Comparison of ENCODE assay signal across 10 cellular contexts in genomic region chr10:80540644-80541143, GRCh38. TPM values are rescaled to one million over a fixed set of nuclear protein-coding genes. Genes with fewer than 3 reads are reported as not detected.
A peak's percentile ranks its signal among the peaks of the same experiment; 100 is the strongest.
DNase-seq lines count a peak whose midpoint lies in the region; ATAC-seq and TF ChIP-seq lines count a peak whose summit lies in the region.
"Had no signal": no experiment of that assay in that cellular context is flagged by ENCODE, and none has a peak within 500 bp of the region (broad histone marks: within the 10 kb centered on the region; RNA-seq: fewer than 3 reads in every experiment).

No MANE protein-coding gene starts in this region.

- H3K27me3 Mint-ChIP-seq in activated B cell treated with CpG ODN at 0.5 μM for 24 hours: no peaks in the 10 kb centered on the region
- H3K27me3 Mint-ChIP-seq in progenitor cell of endocrine pancreas: peaks cover 17% of the 10 kb centered on the region
- H3K27me3 Mint-ChIP-seq in GM23338 (ENCODE audit: insufficient read depth, low read depth, poor library complexity): peaks cover 10% of the 10 kb centered on the region
- H3K27me3 Mint-ChIP-seq in activated CD8-positive, alpha-beta T cell treated with anti-CD3 and anti-CD28 coated beads, Interleukin-2, amount 10 ng/mL, durations not matched to agents 7 days and 5 days (ENCODE audit: low read depth): peaks cover 5% of the 10 kb centered on the region

- H3K36me3 Mint-ChIP-seq in activated B cell treated with CpG ODN at 0.5 μM for 24 hours (ENCODE audit: low read depth): peaks cover 1% of the 10 kb centered on the region
- no peaks in the 10 kb centered on the region for H3K36me3 Mint-ChIP-seq in progenitor cell of endocrine pancreas (ENCODE audit: insufficient read depth)
- H3K36me3 Mint-ChIP-seq in GM23338 (ENCODE audit: low read depth): peaks cover 3% of the 10 kb centered on the region
- peaks cover 10% of the 10 kb centered on the region for H3K36me3 Mint-ChIP-seq in activated CD8-positive, alpha-beta T cell treated with anti-CD3 and anti-CD28 coated beads, Interleukin-2, amount 10 ng/mL, durations not matched to agents 7 days and 5 days (ENCODE audit: low read depth)

- no peaks in the 10 kb centered on the region for H3K9me3 ChIP-seq in subcutaneous abdominal adipose tissue (ENCODE audit: control insufficient read depth in 5 of 5, low read length in 5 of 5)
- H3K9me3 ChIP-seq: pancreas had no signal

- peaks cover 49% of the 10 kb centered on the region for H3K4me1 Mint-ChIP-seq in activated B cell treated with CpG ODN at 0.5 μM for 24 hours
- no peaks in the 10 kb centered on the region for H3K4me1 Mint-ChIP-seq in progenitor cell of endocrine pancreas (ENCODE audit: low read depth)
- H3K4me1 Mint-ChIP-seq in GM23338: no peaks in the 10 kb centered on the region; the same call in 2 of the 3 replicates
- peaks cover 42% of the 10 kb centered on the region for H3K4me1 Mint-ChIP-seq in activated CD8-positive, alpha-beta T cell treated with anti-CD3 and anti-CD28 coated beads, Interleukin-2, amount 10 ng/mL, durations not matched to agents 7 days and 5 days (ENCODE audit: low read depth)

- H3K27ac ChIP-seq in subcutaneous abdominal adipose tissue (ENCODE audit: low read depth, low read length) (peak overlapping the region; percentile 61), GM23338 (ENCODE audit: low read depth) (no peak overlapping the region)
- H3K27ac ChIP-seq: pancreas had no signal

- peaks cover 1 to 47% (median 18%) of the 10 kb centered on the region in 5 donors for H3K4me1 ChIP-seq in subcutaneous abdominal adipose tissue (ENCODE audit: control insufficient read depth in 5 of 5, insufficient read depth in 5 of 5, low read length in 5 of 5)
- no peaks in the 10 kb centered on the region for H3K4me1 ChIP-seq in GM23338 (ENCODE audit: insufficient read depth)
- H3K4me1 ChIP-seq: pancreas had no signal

- H3F3A ChIP-seq in GM23338 (replicated peaks; ENCODE audit: low read depth): no peaks in the 10 kb centered on the region

- H3K4me3 ChIP-seq in subcutaneous abdominal adipose tissue (ENCODE audit: low read depth in 1 of 5, low read length in 5 of 5) (peak overlapping the region in 2 of 5 donors; percentile 34 to 42), GM23338 (no peak overlapping the region)
- H3K4me3 ChIP-seq: pancreas had no signal

- H3K4me3 Mint-ChIP-seq in activated B cell treated with CpG ODN at 0.5 μM for 24 hours (peak overlapping the region; percentile 76), progenitor cell of endocrine pancreas (ENCODE audit: low read depth) (no peak overlapping the region), GM23338 (no peak overlapping the region)
- H3K4me3 Mint-ChIP-seq in activated CD8-positive, alpha-beta T cell treated with anti-CD3 and anti-CD28 coated beads, Interleukin-2, amount 10 ng/mL, durations not matched to agents 7 days and 5 days: no peak overlapping the region

- H3K9me3 Mint-ChIP-seq in activated B cell treated with CpG ODN at 0.5 μM for 24 hours: no peaks in the 10 kb centered on the region
- H3K9me3 Mint-ChIP-seq in progenitor cell of endocrine pancreas (ENCODE audit: low read depth): no peaks in the 10 kb centered on the region
- peaks cover 10% of the 10 kb centered on the region for H3K9me3 Mint-ChIP-seq in GM23338
- H3K9me3 Mint-ChIP-seq in activated CD8-positive, alpha-beta T cell treated with anti-CD3 and anti-CD28 coated beads, Interleukin-2, amount 10 ng/mL, durations not matched to agents 7 days and 5 days (ENCODE audit: insufficient read depth): no peaks in the 10 kb centered on the region

- intact Hi-C loops in activated B cell treated with CpG ODN at 0.5 μM for 24 hours (cut with micrococcal nuclease): loop anchor here (2.0 kb wide), 2 partner anchors 58 to 158 kb away; no protein-coding TSS in a partner anchor

- no peak overlapping the region for H3K4me2 ChIP-seq in GM23338

- CTCF ChIA-PET in activated B cell treated with CpG ODN at 0.5 μM for 24 hours (lab: Charles Lee): interaction anchor here (0.9 to 1.7 kb wide), 3 partner anchors 35 to 158 kb away, joined by 3 to 4 read pairs (median 3); no protein-coding TSS in a partner anchor
- CTCF ChIA-PET in activated CD8-positive, alpha-beta T cell treated with anti-CD3 and anti-CD28 coated beads, Interleukin-2, amount 10 ng/mL, durations not matched to agents 7 days and 5 days (lab: Charles Lee): interaction anchor here (1.4 to 1.5 kb wide), 2 partner anchors 9 to 35 kb away, joined by 6 read pairs; no protein-coding TSS in a partner anchor

- H3K27ac Mint-ChIP-seq in activated B cell treated with CpG ODN at 0.5 μM for 24 hours (peak overlapping the region; percentile 87), progenitor cell of endocrine pancreas (no peak overlapping the region), GM23338 (no peak overlapping the region)
- H3K27ac Mint-ChIP-seq in activated CD8-positive, alpha-beta T cell treated with anti-CD3 and anti-CD28 coated beads, Interleukin-2, amount 10 ng/mL, durations not matched to agents 7 days and 5 days: no peak overlapping the region

- POLR2A ChIA-PET in activated B cell treated with CpG ODN at 0.5 μM for 24 hours (lab: Charles Lee): interaction anchor here (1.3 kb wide), 1 partner anchor 41 kb away, joined by 3 read pairs; no protein-coding TSS in a partner anchor
- POLR2A ChIA-PET in activated CD8-positive, alpha-beta T cell treated with anti-CD3 and anti-CD28 coated beads, Interleukin-2, amount 10 ng/mL, durations not matched to agents 7 days and 5 days (lab: Charles Lee): no interaction called here

- H3K27me3 ChIP-seq in subcutaneous abdominal adipose tissue (ENCODE audit: control insufficient read depth in 5 of 5, insufficient read depth in 4 of 5, low read length in 5 of 5) (peaks cover 0 to 3% (median 0%) of the 10 kb centered on the region in 5 donors), GM23338 (ENCODE audit: insufficient read depth) (0 out of 2 replicates have a peak, but pooled peaks cover 3% of the 10 kb centered on the region)
- H3K27me3 ChIP-seq: pancreas had no signal

- peaks cover 3% of the 10 kb centered on the region; the same call in 1 of the 2 replicates for H3K9me2 ChIP-seq in GM23338 (ENCODE audit: insufficient read depth)

- ATAC-seq in HG02884 (IDR thresholded peaks at IDR 0.05; ENCODE audit: unreplicated experiment) (peak; percentile 64), activated B cell treated with CpG ODN at 0.5 μM for 24 hours (ENCODE audit: low read depth) (peak; percentile 27), GM23338 (no peak)
- ATAC-seq in activated CD8-positive, alpha-beta T cell treated with anti-CD3 and anti-CD28 coated beads, Interleukin-2, amount 10 ng/mL, durations not matched to agents 7 days and 5 days: no peak
- ATAC-seq: pancreas had no signal

- no peaks in the 10 kb centered on the region for H4K20me1 ChIP-seq in GM23338 (replicated peaks; ENCODE audit: insufficient read depth)

- no peak overlapping the region for H2AFZ ChIP-seq in GM23338

- H3K36me3 ChIP-seq in subcutaneous abdominal adipose tissue (ENCODE audit: control insufficient read depth in 5 of 5, insufficient read depth in 5 of 5, low read length in 5 of 5): no peaks in the 10 kb centered on the region
- no peaks in the 10 kb centered on the region for H3K36me3 ChIP-seq in GM23338 (ENCODE audit: insufficient read depth)
- H3K36me3 ChIP-seq: pancreas had no signal

- DNase-seq in activated CD8-positive, alpha-beta memory T cell treated with anti-CD3 and anti-CD28 coated beads, Interleukin-2, amount 50 U/mL, for 48 hours: peak; percentile 42
- no peak for DNase-seq in activated CD8-positive, alpha-beta memory T cell treated with anti-CD3 and anti-CD28 coated beads, Interleukin-2, amount 50 U/mL, for 4 hours
- DNase-seq in activated B cell treated with CpG ODN at 0.5 μM for 24 hours (no peak), progenitor cell of endocrine pancreas (ENCODE audit: low spot score, unreplicated experiment) (no peak), GM23338 (ENCODE audit: low spot score) (no peak)
- no peak for DNase-seq in activated CD8-positive, alpha-beta T cell treated with anti-CD3 and anti-CD28 coated beads, Interleukin-2, amount 10 ng/mL, durations not matched to agents 7 days and 5 days
- DNase-seq: pancreas had no signal

- H3K9ac ChIP-seq in subcutaneous abdominal adipose tissue (ENCODE audit: low read length in 5 of 5): peak overlapping the region in 1 of 5 donors; percentile 50

- no peak for TF ChIP-seq CTCF in activated B cell treated with CpG ODN at 0.5 μM for 24 hours (IDR thresholded peaks at IDR 0.05)
- TF ChIP-seq CTCF in progenitor cell of endocrine pancreas (IDR thresholded peaks at IDR 0.05; ENCODE audit: unreplicated experiment): no peak
- TF ChIP-seq CTCF in GM23338 (conservative IDR thresholded peaks at IDR 0.05; ENCODE audit: low read depth in 2 of 2): no peak

- H3K79me2 ChIP-seq in GM23338 (replicated peaks; ENCODE audit: insufficient read depth): no peaks in the 10 kb centered on the region

TF ChIP-seq in GM23338, 12 proteins besides CTCF, POLR2A, EP300 and RAD21 (continues in another document):
- no peak for TF ChIP-seq CREB1 (CRISPR knock-in tag; IDR thresholded peaks at IDR 0.05; ENCODE audit: low read depth)
- no peak for TF ChIP-seq NANOG (IDR thresholded peaks at IDR 0.05; ENCODE audit: borderline replicate concordance)

RNA-seq across cellular contexts. Expression of gene SH2D4B, which starts 3.0 kb away (rescaled TPM):
- total RNA-seq in activated B cell treated with CpG ODN at 0.5 μM for 24 hours (0.07 TPM in 1 of 2 replicates, not detected in the other), progenitor cell of endocrine pancreas (0.11 and 0.12 TPM in 2 replicates)
- total RNA-seq in GM23338 (2014; rRNA removed; shearing (Covaris generic)): not detected in 2 replicates
- 0.08 TPM in 1 of 2 replicates, not detected in the other for polyA plus RNA-seq in GM23338 (2016; fragmentation: Nextera tagmentation; extraction: Ambion mirVana)
- total RNA-seq in activated CD8-positive, alpha-beta T cell treated with anti-CD3 and anti-CD28 coated beads, Interleukin-2, amount 10 ng/mL, durations not matched to agents 7 days and 5 days: under 1 TPM; 0.13 to 0.21 TPM
- total RNA-seq: pancreas had no signal
- polyA plus RNA-seq: AG04450 had no signal

Comparison
In these comparisons a context has a peak if more than half of its experiments do, and no peak if none do; other contexts are left out.
1. ATAC-seq: peak in HG02884 (single experiment) and activated B cell treated with CpG ODN at 0.5 μM for 24 hours (single experiment); none in GM23338 (single experiment) and activated CD8-positive, alpha-beta T cell treated with anti-CD3 and anti-CD28 coated beads, Interleukin-2, amount 10 ng/mL, durations not matched to agents 7 days and 5 days (single experiment).